Comparison of ENCODE assay signal across 1 cellular context in the genomic region with DNA sequence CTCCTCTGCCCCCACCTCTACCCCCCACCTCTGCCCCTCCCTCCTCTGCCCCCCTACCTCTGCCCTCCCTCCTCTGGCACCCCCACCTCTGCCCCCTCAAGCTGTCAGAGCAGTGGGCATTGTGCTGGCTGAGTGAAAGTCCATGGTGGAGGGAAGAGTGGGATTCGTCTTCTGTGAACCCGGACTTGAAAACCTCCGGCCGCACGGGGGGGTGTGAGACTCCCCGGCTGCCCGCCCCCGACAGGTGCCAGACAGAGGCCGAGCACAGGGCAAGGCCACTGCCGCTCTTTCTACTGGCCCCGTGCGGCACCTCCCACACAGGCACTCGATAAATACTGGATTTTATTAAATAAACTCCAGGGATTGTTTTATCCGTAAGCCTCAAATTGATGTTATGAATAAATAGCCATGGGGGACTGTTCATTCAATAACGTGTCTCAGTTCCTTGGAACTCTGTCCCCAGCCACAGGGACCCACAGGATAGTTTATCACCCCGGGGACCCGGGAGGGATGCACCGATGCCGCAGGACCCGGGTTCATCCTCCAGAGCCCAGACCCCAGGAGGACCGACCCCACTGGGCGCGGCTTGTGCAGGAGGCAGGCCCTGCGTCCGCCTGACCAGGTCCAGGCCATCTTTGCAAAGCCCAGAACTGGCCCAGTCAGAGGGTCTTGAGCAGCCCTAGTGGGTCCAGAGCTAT.
TF ChIP-seq lines count a peak whose summit lies in the region.

No MANE protein-coding gene starts in this region.

TF ChIP-seq in HepG2, 621 proteins besides CTCF, POLR2A, EP300 and RAD21:
- TF ChIP-seq PAF1 (CRISPR knock-in tag; IDR thresholded peaks at IDR 0.05) = no peak
- no peak for TF ChIP-seq AFF4 (CRISPR knock-in tag; IDR thresholded peaks at IDR 0.05)
- TF ChIP-seq CREM (IDR thresholded peaks at IDR 0.05) = no peak
- TF ChIP-seq CREM (CRISPR knock-in tag; IDR thresholded peaks at IDR 0.05) = no peak
- no peak for TF ChIP-seq TCF12 (IDR thresholded peaks at IDR 0.05)
- no peak for TF ChIP-seq TCF12 (CRISPR knock-in tag; IDR thresholded peaks at IDR 0.05)
- no peak for TF ChIP-seq ZIK1 (CRISPR knock-in tag; IDR thresholded peaks at IDR 0.05; ENCODE audit: borderline replicate concordance, low read depth)
- TF ChIP-seq, protein P1, sequence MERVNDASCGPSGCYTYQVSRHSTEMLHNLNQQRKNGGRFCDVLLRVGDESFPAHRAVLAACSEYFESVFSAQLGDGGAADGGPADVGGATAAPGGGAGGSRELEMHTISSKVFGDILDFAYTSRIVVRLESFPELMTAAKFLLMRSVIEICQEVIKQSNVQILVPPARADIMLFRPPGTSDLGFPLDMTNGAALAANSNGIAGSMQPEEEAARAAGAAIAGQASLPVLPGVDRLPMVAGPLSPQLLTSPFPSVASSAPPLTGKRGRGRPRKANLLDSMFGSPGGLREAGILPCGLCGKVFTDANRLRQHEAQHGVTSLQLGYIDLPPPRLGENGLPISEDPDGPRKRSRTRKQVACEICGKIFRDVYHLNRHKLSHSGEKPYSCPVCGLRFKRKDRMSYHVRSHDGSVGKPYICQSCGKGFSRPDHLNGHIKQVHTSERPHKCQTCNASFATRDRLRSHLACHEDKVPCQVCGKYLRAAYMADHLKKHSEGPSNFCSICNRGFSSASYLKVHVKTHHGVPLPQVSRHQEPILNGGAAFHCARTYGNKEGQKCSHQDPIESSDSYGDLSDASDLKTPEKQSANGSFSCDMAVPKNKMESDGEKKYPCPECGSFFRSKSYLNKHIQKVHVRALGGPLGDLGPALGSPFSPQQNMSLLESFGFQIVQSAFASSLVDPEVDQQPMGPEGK (CRISPR knock-in tag; IDR thresholded peaks at IDR 0.05) = peak; percentile 43; the same call in 1 of the 2 replicates
- TF ChIP-seq NPAS2 (CRISPR knock-in tag; IDR thresholded peaks at IDR 0.05; ENCODE audit: borderline replicate concordance) = no peak
